In genomic region chr12:117564885-117565284, GRCh38 we compare ENCODE assay signal across 20 cellular contexts.
A peak's percentile ranks its signal among the peaks of the same experiment; 100 is the strongest.
DNase-seq lines count a peak whose midpoint lies in the region; ATAC-seq and TF ChIP-seq lines count a peak whose summit lies in the region.
"Had no signal": no experiment of that assay in that cellular context is flagged by ENCODE, and none has a peak within 500 bp of the region (broad histone marks: within the 10 kb centered on the region; RNA-seq: fewer than 3 reads in every experiment).

No MANE protein-coding gene starts in this region.

- no peak for TF ChIP-seq EP300 in neural cell (conservative IDR thresholded peaks at IDR 0.05; ENCODE audit: poor library complexity, severe bottlenecking)

- no peak overlapping the region for H2AFZ ChIP-seq in neural cell (ENCODE audit: low read depth, low read length)

- no peak for TF ChIP-seq CTCF in neural cell (IDR thresholded peaks at IDR 0.05; ENCODE audit: poor library complexity, severe bottlenecking)
- TF ChIP-seq CTCF in mucosa of descending colon (IDR thresholded peaks at IDR 0.05) = no peak

- H3K36me3 ChIP-seq in neural cell (ENCODE audit: insufficient read depth, low read length) (no peaks in the 10 kb centered on the region), mucosa of descending colon (ENCODE audit: low read depth) (no peaks in the 10 kb centered on the region)

- peak overlapping the region; percentile 51 for H3K27ac ChIP-seq in neural cell (ENCODE audit: low read length)
- H3K27ac ChIP-seq: A549 had no signal

- peak in 9 of 14 donors; percentile 2 to 61 (median 16) for DNase-seq in C1 segment of cervical spinal cord (lab: John Stamatoyannopoulos, UW)
- peak; percentile 85 for DNase-seq in NCI-H69 (lab: John Stamatoyannopoulos, UW)
- peak; percentile 68 for DNase-seq in ecto neural progenitor cell (ENCODE audit: low spot score)
- DNase-seq in mucosa of descending colon = no peak
- DNase-seq in NCI-H748 (lab: John Stamatoyannopoulos, UW; ENCODE audit: unreplicated experiment) = no peak
- DNase-seq in NCI-H446 (lab: John Stamatoyannopoulos, UW) = no peak
- DNase-seq in NCI-H1930 (lab: John Stamatoyannopoulos, UW) = no peak
- DNase-seq: CD4-positive, alpha-beta memory T cell; DMS79; GDM1; NCI-H1105 treated with DMSO at 0.1 percent for 48 hours; NCI-H2029 treated with DMSO at 0.1 percent for 48 hours; NCI-H226; NCI-H526 treated with DMSO at 0.1 percent for 48 hours; Right ventricle myocardium superior had no signal

- H3K27me3 ChIP-seq in neural cell (ENCODE audit: insufficient read depth, low read depth, low read length) = no peaks in the 10 kb centered on the region

- no peak for TF ChIP-seq RAD21 in neural cell (conservative IDR thresholded peaks at IDR 0.05)

- no peak for ATAC-seq in mucosa of descending colon
- ATAC-seq: A549, HCT116, HepG2, Panc1 had no signal

- no peaks in the 10 kb centered on the region for H3K4me1 ChIP-seq in mucosa of descending colon (ENCODE audit: low read depth)
- H3K4me1 ChIP-seq: A549 had no signal

- H3F3A ChIP-seq in neural cell (ENCODE audit: insufficient read depth, low read length, poor library complexity, severe bottlenecking) = no peaks in the 10 kb centered on the region

- no peaks in the 10 kb centered on the region for H3K79me2 ChIP-seq in neural cell (replicated peaks; ENCODE audit: insufficient read depth, low read length)

- peak overlapping the region; percentile 4 for H3K9ac ChIP-seq in neural cell (ENCODE audit: low read length)

- intact Hi-C loops in mucosa of descending colon (cut with DNase I, micrococcal nuclease) = no loop called here

- H3K9me2 ChIP-seq in neural cell (ENCODE audit: insufficient read depth, low read length) = no peaks in the 10 kb centered on the region

- H3K9me3 ChIP-seq in neural cell (ENCODE audit: low read length) (no peaks in the 10 kb centered on the region), mucosa of descending colon (no peaks in the 10 kb centered on the region)
- H3K9me3 ChIP-seq: A549 had no signal

- no peaks in the 10 kb centered on the region for H4K20me1 ChIP-seq in neural cell (ENCODE audit: insufficient read depth)

- peak overlapping the region; percentile 15 for H3K4me2 ChIP-seq in neural cell (ENCODE audit: low read length)
- H3K4me2 ChIP-seq: A549 had no signal

- H3K4me3 ChIP-seq in neural cell (ENCODE audit: low read length) = no peak overlapping the region
- H3K4me3 ChIP-seq in mucosa of descending colon = no peak overlapping the region
- H3K4me3 ChIP-seq: A549 had no signal

TF ChIP-seq in neural cell, 6 proteins besides CTCF, POLR2A, EP300 and RAD21:
- TF ChIP-seq TAF1 (IDR thresholded peaks at IDR 0.05; ENCODE audit: low read depth) = no peak
- TF ChIP-seq MXI1 (conservative IDR thresholded peaks at IDR 0.05; ENCODE audit: poor library complexity, severe bottlenecking) = no peak
- no peak for TF ChIP-seq REST (IDR thresholded peaks at IDR 0.05; ENCODE audit: borderline replicate concordance)
- TF ChIP-seq SMC3 (conservative IDR thresholded peaks at IDR 0.05; ENCODE audit: poor library complexity) = no peak
- no peak for TF ChIP-seq POLR2AphosphoS5 (IDR thresholded peaks at IDR 0.05)
- no peak for TF ChIP-seq EZH2 (IDR thresholded peaks at IDR 0.05; ENCODE audit: borderline replicate concordance, insufficient read depth, low read length, poor library complexity, severe bottlenecking)

Comparison
In these comparisons a context has a peak if more than half of its experiments do, and no peak if none do; other contexts are left out.
1. DNase-seq: peak in C1 segment of cervical spinal cord (9 of 14), NCI-H69 (single experiment) and ecto neural progenitor cell (single experiment); none in mucosa of descending colon (0 of 3), NCI-H748 (single experiment), NCI-H446 (0 of 2) and NCI-H1930 (0 of 2).